Comparison of ENCODE assay signal across 1 cellular context in genomic region chr10:70175516-70175915, GRCh38.
TF ChIP-seq lines count a peak whose summit lies in the region.

No MANE protein-coding gene starts in this region.

TF ChIP-seq in GM23338, 12 proteins besides CTCF, POLR2A, EP300 and RAD21 (continued from another document):
- TF ChIP-seq, protein P1, sequence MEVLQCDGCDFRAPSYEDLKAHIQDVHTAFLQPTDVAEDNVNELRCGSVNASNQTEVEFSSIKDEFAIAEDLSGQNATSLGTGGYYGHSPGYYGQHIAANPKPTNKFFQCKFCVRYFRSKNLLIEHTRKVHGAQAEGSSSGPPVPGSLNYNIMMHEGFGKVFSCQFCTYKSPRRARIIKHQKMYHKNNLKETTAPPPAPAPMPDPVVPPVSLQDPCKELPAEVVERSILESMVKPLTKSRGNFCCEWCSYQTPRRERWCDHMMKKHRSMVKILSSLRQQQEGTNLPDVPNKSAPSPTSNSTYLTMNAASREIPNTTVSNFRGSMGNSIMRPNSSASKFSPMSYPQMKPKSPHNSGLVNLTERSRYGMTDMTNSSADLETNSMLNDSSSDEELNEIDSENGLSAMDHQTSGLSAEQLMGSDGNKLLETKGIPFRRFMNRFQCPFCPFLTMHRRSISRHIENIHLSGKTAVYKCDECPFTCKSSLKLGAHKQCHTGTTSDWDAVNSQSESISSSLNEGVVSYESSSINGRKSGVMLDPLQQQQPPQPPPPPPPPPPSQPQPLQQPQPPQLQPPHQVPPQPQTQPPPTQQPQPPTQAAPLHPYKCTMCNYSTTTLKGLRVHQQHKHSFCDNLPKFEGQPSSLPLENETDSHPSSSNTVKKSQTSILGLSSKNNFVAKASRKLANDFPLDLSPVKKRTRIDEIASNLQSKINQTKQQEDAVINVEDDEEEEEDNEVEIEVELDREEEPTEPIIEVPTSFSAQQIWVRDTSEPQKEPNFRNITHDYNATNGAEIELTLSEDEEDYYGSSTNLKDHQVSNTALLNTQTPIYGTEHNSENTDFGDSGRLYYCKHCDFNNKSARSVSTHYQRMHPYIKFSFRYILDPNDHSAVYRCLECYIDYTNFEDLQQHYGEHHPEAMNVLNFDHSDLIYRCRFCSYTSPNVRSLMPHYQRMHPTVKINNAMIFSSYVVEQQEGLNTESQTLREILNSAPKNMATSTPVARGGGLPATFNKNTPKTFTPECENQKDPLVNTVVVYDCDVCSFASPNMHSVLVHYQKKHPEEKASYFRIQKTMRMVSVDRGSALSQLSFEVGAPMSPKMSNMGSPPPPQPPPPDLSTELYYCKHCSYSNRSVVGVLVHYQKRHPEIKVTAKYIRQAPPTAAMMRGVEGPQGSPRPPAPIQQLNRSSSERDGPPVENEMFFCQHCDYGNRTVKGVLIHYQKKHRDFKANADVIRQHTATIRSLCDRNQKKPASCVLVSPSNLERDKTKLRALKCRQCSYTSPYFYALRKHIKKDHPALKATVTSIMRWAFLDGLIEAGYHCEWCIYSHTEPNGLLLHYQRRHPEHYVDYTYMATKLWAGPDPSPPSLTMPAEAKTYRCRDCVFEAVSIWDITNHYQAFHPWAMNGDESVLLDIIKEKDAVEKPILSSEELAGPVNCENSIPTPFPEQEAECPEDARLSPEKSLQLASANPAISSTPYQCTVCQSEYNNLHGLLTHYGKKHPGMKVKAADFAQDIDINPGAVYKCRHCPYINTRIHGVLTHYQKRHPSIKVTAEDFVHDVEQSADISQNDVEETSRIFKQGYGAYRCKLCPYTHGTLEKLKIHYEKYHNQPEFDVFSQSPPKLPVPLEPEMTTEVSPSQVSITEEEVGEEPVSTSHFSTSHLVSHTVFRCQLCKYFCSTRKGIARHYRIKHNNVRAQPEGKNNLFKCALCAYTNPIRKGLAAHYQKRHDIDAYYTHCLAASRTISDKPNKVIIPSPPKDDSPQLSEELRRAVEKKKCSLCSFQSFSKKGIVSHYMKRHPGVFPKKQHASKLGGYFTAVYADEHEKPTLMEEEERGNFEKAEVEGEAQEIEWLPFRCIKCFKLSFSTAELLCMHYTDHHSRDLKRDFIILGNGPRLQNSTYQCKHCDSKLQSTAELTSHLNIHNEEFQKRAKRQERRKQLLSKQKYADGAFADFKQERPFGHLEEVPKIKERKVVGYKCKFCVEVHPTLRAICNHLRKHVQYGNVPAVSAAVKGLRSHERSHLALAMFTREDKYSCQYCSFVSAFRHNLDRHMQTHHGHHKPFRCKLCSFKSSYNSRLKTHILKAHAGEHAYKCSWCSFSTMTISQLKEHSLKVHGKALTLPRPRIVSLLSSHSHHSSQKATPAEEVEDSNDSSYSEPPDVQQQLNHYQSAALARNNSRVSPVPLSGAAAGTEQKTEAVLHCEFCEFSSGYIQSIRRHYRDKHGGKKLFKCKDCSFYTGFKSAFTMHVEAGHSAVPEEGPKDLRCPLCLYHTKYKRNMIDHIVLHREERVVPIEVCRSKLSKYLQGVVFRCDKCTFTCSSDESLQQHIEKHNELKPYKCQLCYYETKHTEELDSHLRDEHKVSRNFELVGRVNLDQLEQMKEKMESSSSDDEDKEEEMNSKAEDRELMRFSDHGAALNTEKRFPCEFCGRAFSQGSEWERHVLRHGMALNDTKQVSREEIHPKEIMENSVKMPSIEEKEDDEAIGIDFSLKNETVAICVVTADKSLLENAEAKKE (CRISPR knock-in tag; IDR thresholded peaks at IDR 0.05) = no peak
